7 cellular contexts compared by ENCODE assay signal in the genomic region with DNA sequence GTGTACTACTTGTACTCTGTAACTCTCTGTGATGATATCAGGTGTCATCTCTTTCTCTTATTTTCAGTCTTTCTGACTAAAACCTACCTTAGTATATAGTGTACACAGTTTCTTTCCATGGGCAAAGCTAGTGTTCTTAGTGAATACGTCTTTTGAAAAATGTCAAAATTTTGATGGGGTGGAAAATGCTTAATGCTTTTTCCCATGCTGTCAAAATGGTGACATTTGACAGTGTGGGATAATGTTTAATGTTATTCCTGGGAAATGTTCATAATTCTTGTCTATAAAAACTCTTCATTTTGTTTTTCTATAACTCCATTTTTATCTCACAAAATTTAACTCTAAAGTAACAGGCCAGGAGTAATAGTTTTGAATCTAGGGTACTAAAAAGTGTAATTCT.
"Had no signal": no experiment of that assay in that cellular context is flagged by ENCODE, and none has a peak within 500 bp of the region (broad histone marks: within the 10 kb centered on the region; RNA-seq: fewer than 3 reads in every experiment).

No MANE protein-coding gene starts in this region.

- H3K27ac ChIP-seq: HL-60 had no signal

- ATAC-seq: HepG2, K562 had no signal

- H3K4me3 Mint-ChIP-seq: IgD-negative memory B cell had no signal

- H3K4me3 ChIP-seq: K562 had no signal

- H3K36me3 Mint-ChIP-seq: IgD-negative memory B cell had no signal

- H3K27me3 Mint-ChIP-seq: IgD-negative memory B cell had no signal

- DNase-seq: IMR-90, KBM-7, KG1 had no signal

- H3K27ac Mint-ChIP-seq: IgD-negative memory B cell had no signal
